ENCODE assay signal across 1 cellular context in the genomic region with DNA sequence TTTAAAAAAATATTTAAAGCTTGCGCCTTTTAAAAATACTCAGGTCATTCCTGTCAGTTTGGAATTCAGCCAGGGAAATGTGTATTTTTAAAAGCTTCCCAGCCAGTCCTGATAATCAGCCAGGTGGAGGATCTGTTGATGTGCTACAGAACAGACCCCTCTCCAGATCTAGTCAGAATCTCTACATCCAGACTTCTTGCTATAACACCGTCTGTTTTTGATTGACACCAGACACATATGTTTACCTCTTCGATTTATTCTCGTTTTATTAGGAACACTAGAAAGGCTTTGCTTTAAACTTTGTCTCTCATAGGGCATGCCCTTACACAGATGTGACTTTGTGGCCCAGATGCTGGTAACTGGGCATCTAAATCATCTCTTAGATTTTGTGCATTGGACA.
TF ChIP-seq lines count a peak whose summit lies in the region.

No MANE protein-coding gene starts in this region.

TF ChIP-seq in HepG2, 621 proteins besides CTCF, POLR2A, EP300 and RAD21:
- 0 out of 2 replicates have a peak, but pooled peaks have one; percentile 27 for TF ChIP-seq ZC3H13 (CRISPR knock-in tag; IDR thresholded peaks at IDR 0.05)
- TF ChIP-seq ZNF777 (CRISPR knock-in tag; IDR thresholded peaks at IDR 0.05), result no peak
- peak; percentile 30; the same call in 1 of the 2 replicates for TF ChIP-seq ZNF780A (CRISPR knock-in tag; IDR thresholded peaks at IDR 0.05)
- 0 out of 2 replicates have a peak, but pooled peaks have one; percentile 45 for TF ChIP-seq HOXA9 (CRISPR knock-in tag; IDR thresholded peaks at IDR 0.05; ENCODE audit: borderline replicate concordance)
